In genomic region chr1:101198842-101199636, GRCh38 we compare ENCODE assay signal across 3 cellular contexts.
TF ChIP-seq lines count a peak whose summit lies in the region.

No MANE protein-coding gene starts in this region.

TF ChIP-seq in endothelial cell of umbilical vein, 7 proteins besides CTCF, POLR2A, EP300 and RAD21:
- TF ChIP-seq FOS (IDR thresholded peaks at IDR 0.05; ENCODE audit: borderline replicate concordance, insufficient read depth, low read length): no peak
- no peak for TF ChIP-seq JUN (IDR thresholded peaks at IDR 0.05; ENCODE audit: borderline replicate concordance, insufficient read depth, insufficient read length, low read depth)
- no peak for TF ChIP-seq MAX (IDR thresholded peaks at IDR 0.05; ENCODE audit: insufficient read depth, insufficient read length)
- TF ChIP-seq EZH2 (IDR thresholded peaks at IDR 0.05; ENCODE audit: borderline replicate concordance, low read depth, low read length, severe bottlenecking): no peak
- no peak for TF ChIP-seq POLR2AphosphoS5 (IDR thresholded peaks at IDR 0.05; ENCODE audit: insufficient read depth, low read depth, low read length)
- no peak for TF ChIP-seq GATA2 (IDR thresholded peaks at IDR 0.05; ENCODE audit: insufficient read depth, insufficient read length, low read depth, low read length)
- no peak for TF ChIP-seq MYC (IDR thresholded peaks at IDR 0.05; ENCODE audit: low read depth, low read length)

TF ChIP-seq in HepG2, 621 proteins besides CTCF, POLR2A, EP300 and RAD21:
- TF ChIP-seq FIP1L1 (IDR thresholded peaks at IDR 0.05; ENCODE audit: borderline replicate concordance, insufficient read depth, low read depth, low read length): no peak
- TF ChIP-seq ZNF678 (CRISPR knock-in tag; IDR thresholded peaks at IDR 0.05): no peak
- no peak for TF ChIP-seq AGO1 (IDR thresholded peaks at IDR 0.05; ENCODE audit: low read depth, low read length, poor library complexity, severe bottlenecking)
- TF ChIP-seq HNRNPUL1 (IDR thresholded peaks at IDR 0.05; ENCODE audit: low read depth, low read length): no peak
- no peak for TF ChIP-seq KLF16 (CRISPR knock-in tag; IDR thresholded peaks at IDR 0.05)

TF ChIP-seq in SK-N-SH, 30 proteins besides CTCF, POLR2A, EP300 and RAD21:
- TF ChIP-seq CHD2 (IDR thresholded peaks at IDR 0.05; ENCODE audit: low read length, partially characterized antibody) (no peak), PBX3 (IDR thresholded peaks at IDR 0.05) (no peak), FOXM1 (IDR thresholded peaks at IDR 0.05; ENCODE audit: low read depth) (no peak), TCF12 (IDR thresholded peaks at IDR 0.05) (no peak), ELF1 (IDR thresholded peaks at IDR 0.05) (no peak)
TF ChIP-seq in SK-N-SH: peak in this region for 0.
